Comparison of ENCODE assay signal across 13 cellular contexts in genomic region chr2:209476367-209477191, GRCh38. TPM values are rescaled to one million over a fixed set of nuclear protein-coding genes. Genes with fewer than 3 reads are reported as not detected.
DNase-seq lines count a peak whose midpoint lies in the region; ATAC-seq, FAIRE-seq and TF ChIP-seq lines count a peak whose summit lies in the region.
"Had no signal": no experiment of that assay in that cellular context is flagged by ENCODE, and none has a peak within 500 bp of the region (broad histone marks: within the 10 kb centered on the region; RNA-seq: fewer than 3 reads in every experiment).

No MANE protein-coding gene starts in this region.

- H3K27me3 ChIP-seq in HepG2 (ENCODE audit: control insufficient read depth in 1 of 2, insufficient read depth in 2 of 2, low read length in 2 of 2) = no peaks in the 10 kb centered on the region
- no peaks in the 10 kb centered on the region for H3K27me3 ChIP-seq in right lobe of liver
- H3K27me3 ChIP-seq: tibial nerve had no signal

- TF ChIP-seq EP300 in HepG2 (IDR thresholded peaks at IDR 0.05; ENCODE audit: low read depth in 2 of 2, low read length in 2 of 2) (no peak), HepG2 (CRISPR knock-in tag; IDR thresholded peaks at IDR 0.05; ENCODE audit: borderline replicate concordance) (no peak)

- no peak for TF ChIP-seq RAD21 in HepG2 (CRISPR knock-in tag; IDR thresholded peaks at IDR 0.05)

- peak overlapping the region; percentile 46 for H3K4me3 Mint-ChIP-seq in type B pancreatic cell
- H3K4me3 Mint-ChIP-seq: activated T-cell treated with anti-CD3 and anti-CD28 coated beads, Interleukin-2, amount 50 U/mL, for 4 hours had no signal

- intact Hi-C loops in HepG2 (cut with micrococcal nuclease; ENCODE audit: unreplicated experiment) = no loop called here
- intact Hi-C loops in right lobe of liver (cut with DNase I) = no loop called here

- in situ Hi-C loops in HepG2 (cut with HindIII; ENCODE audit: extremely low pct_ligation_motif_present, low pct_unique_long_range_greater_than_20kb) = no loop called here

- TF ChIP-seq CTCF in HepG2 (CRISPR knock-in tag; IDR thresholded peaks at IDR 0.05) (no peak), right lobe of liver (IDR thresholded peaks at IDR 0.05) (no peak), foreskin fibroblast (IDR thresholded peaks at IDR 0.05; ENCODE audit: low read depth, low read length) (no peak), type B pancreatic cell (conservative IDR thresholded peaks at IDR 0.05) (no peak)

- H3K4me1 Mint-ChIP-seq in type B pancreatic cell (ENCODE audit: unreplicated experiment) = peaks cover 27% of the 10 kb centered on the region

- no peak overlapping the region for H3K4me3 ChIP-seq in HepG2 (replicated peaks in 1 of 3; ENCODE audit: insufficient read depth in 1 of 3, low read depth in 2 of 3, low read length in 3 of 3)
- H3K4me3 ChIP-seq in right lobe of liver = no peak overlapping the region
- H3K4me3 ChIP-seq in foreskin fibroblast (ENCODE audit: low read depth in 1 of 2, low read length in 2 of 2) = no peak overlapping the region
- H3K4me3 ChIP-seq: tibial nerve had no signal

- no peaks in the 10 kb centered on the region for H3K79me2 ChIP-seq in HepG2 (ENCODE audit: insufficient read depth, low read length)

- H3K9ac ChIP-seq in HepG2 (ENCODE audit: insufficient read depth, low read depth, low read length) = no peak overlapping the region

- no peaks in the 10 kb centered on the region for H4K20me1 ChIP-seq in HepG2 (ENCODE audit: insufficient read depth, low read length)

- H3K36me3 Mint-ChIP-seq in type B pancreatic cell = no peaks in the 10 kb centered on the region

- peak overlapping the region; percentile 37 for H3K27ac Mint-ChIP-seq in type B pancreatic cell

- H3K4me1 ChIP-seq in HepG2 (ENCODE audit: insufficient read depth, low read length) (no peaks in the 10 kb centered on the region), right lobe of liver (no peaks in the 10 kb centered on the region)

- WGBS in HepG2 (ENCODE audit: low lambda C conversion rate) = 26% methylated on average over 8 of the region's 8 CpGs
- WGBS in right lobe of liver (ENCODE audit: insufficient coverage, low coverage, low lambda C conversion rate, missing lambda C conversion rate) = 52% methylated on average over 8 of the region's 8 CpGs

- no peak overlapping the region for H3K27ac ChIP-seq in HepG2 (ENCODE audit: extremely low read length, insufficient read depth, low read length)
- H3K27ac ChIP-seq in right lobe of liver = no peak overlapping the region
- H3K27ac ChIP-seq: tibial nerve had no signal

- H3K9me3 Mint-ChIP-seq in type B pancreatic cell = no peaks in the 10 kb centered on the region
- H3K9me3 Mint-ChIP-seq: activated T-cell treated with anti-CD3 and anti-CD28 coated beads, Interleukin-2, amount 50 U/mL, for 4 hours had no signal

- ATAC-seq in HepG2 (no peak), right lobe of liver (no peak), HG02759 (IDR thresholded peaks at IDR 0.05; ENCODE audit: unreplicated experiment) (no peak)
- ATAC-seq: activated T-cell treated with anti-CD3 and anti-CD28 coated beads, Interleukin-2, amount 50 U/mL, for 4 hours had no signal

- POLR2A ChIA-PET in HepG2 (lab: Yijun Ruan, JAX) = no interaction called here

- no peak for FAIRE-seq in HepG2 (lab: Jason Lieb, UNC)

- CTCF ChIA-PET in HepG2 (lab: Yijun Ruan, JAX; ENCODE audit: low intra/inter-chr PET ratio, low total read pairs) = no interaction called here

- TF ChIP-seq POLR2A in HepG2 (IDR thresholded peaks at IDR 0.05; ENCODE audit: insufficient read depth in 1 of 2, low read depth in 2 of 2, low read length in 2 of 2) (no peak), right lobe of liver (IDR thresholded peaks at IDR 0.05) (no peak)

- DNase-seq in HepG2 (ENCODE audit: low spot score) (no peak), right lobe of liver (no peak), RPMI7951 (ENCODE audit: low read depth) (peak; percentile 71), foreskin fibroblast (peak; percentile 57 to 65), type B pancreatic cell (ENCODE audit: extremely low spot score, unreplicated experiment) (no peak), MV-4-11 (lab: John Stamatoyannopoulos, UW) (no peak), middle frontal gyrus (ENCODE audit: extremely low spot score, low spot score) (no peak)
- DNase-seq: activated T-cell treated with anti-CD3 and anti-CD28 coated beads, Interleukin-2, amount 50 U/mL, for 4 hours; KBM-7; mesendoderm; stimulated activated CD4-positive, alpha-beta T cell treated with anti-CD3 and anti-CD28 coated beads, Interleukin-1b, Interleukin-23, amount 100 ng/mL, for 48 hours had no signal

- no peak overlapping the region for H3K4me2 ChIP-seq in HepG2 (ENCODE audit: low read depth, low read length)

- no peak overlapping the region for H2AFZ ChIP-seq in HepG2 (ENCODE audit: low read length)

- BruUV-seq in HepG2 (replicated peaks; lab: Mats Ljungman, UMichigan) = no TSS peak

- no peaks in the 10 kb centered on the region for H3K9me3 ChIP-seq in HepG2 (ENCODE audit: low read length)
- no peaks in the 10 kb centered on the region for H3K9me3 ChIP-seq in right lobe of liver
- H3K9me3 ChIP-seq: tibial nerve had no signal

- no peaks in the 10 kb centered on the region for H3K27me3 Mint-ChIP-seq in type B pancreatic cell

- no peaks in the 10 kb centered on the region for H3K36me3 ChIP-seq in HepG2 (replicated peaks in 1 of 2; ENCODE audit: control insufficient read depth in 1 of 2, insufficient read depth in 2 of 2, low read length in 2 of 2)
- H3K36me3 ChIP-seq in right lobe of liver = no peaks in the 10 kb centered on the region
- H3K36me3 ChIP-seq: tibial nerve had no signal

TF ChIP-seq in HepG2, 621 proteins besides CTCF, POLR2A, EP300 and RAD21:
- no peak for TF ChIP-seq TRIM24 (CRISPR knock-in tag; IDR thresholded peaks at IDR 0.05)
- TF ChIP-seq CREB1 (IDR thresholded peaks at IDR 0.05) = 0 out of 2 replicates have a peak, but pooled peaks have one; percentile 49
- TF ChIP-seq CREB1 (CRISPR knock-in tag; IDR thresholded peaks at IDR 0.05) = no peak
- 0 out of 2 replicates have a peak, but pooled peaks have one; percentile 31 for TF ChIP-seq ATF7 (IDR thresholded peaks at IDR 0.05)
- no peak for TF ChIP-seq ATF7 (CRISPR knock-in tag; IDR thresholded peaks at IDR 0.05)

RNA-seq across cellular contexts. Expression of gene MAP2, which starts 52.7 kb away (rescaled TPM):
- total RNA-seq in HepG2 (2016; rRNA removed; fragmentation: Illumina TruSeq; extraction: Trizol) = not detected in 2 replicates
- total RNA-seq in HepG2 (2016; cell fraction: cytosol; rRNA removed; fragmentation: Illumina TruSeq; extraction: Trizol; ENCODE audit: low read depth) = not detected in 2 replicates
- not detected in 2 replicates for total RNA-seq in HepG2 (2016; cell fraction: insoluble cytoplasmic fraction; rRNA removed; fragmentation: Illumina TruSeq; extraction: Trizol)
- not detected in 2 replicates for total RNA-seq in HepG2 (2016; cell fraction: membrane; rRNA removed; fragmentation: Illumina TruSeq; extraction: Trizol)
- not detected in 2 replicates for total RNA-seq in HepG2 (2016; cell fraction: nucleus; rRNA removed; fragmentation: Illumina TruSeq; extraction: Trizol)
- polyA plus RNA-seq in HepG2 (2011; rRNA removed) = 0.08 TPM in 1 of 2 replicates, not detected in the other
- not detected in 2 replicates for polyA plus RNA-seq in HepG2 (2011; cell fraction: cytosol; rRNA removed)
- not detected in 2 replicates for polyA plus RNA-seq in HepG2 (2011; cell fraction: nucleus; rRNA removed)
- polyA plus RNA-seq in HepG2 (2012) = 0.09 TPM in 1 of 2 replicates, not detected in the other
- polyA plus RNA-seq in HepG2 (2016; cell fraction: cytosol; fragmentation: Illumina TruSeq; extraction: Trizol; ENCODE audit: low read depth) = not detected in 2 replicates
- polyA plus RNA-seq in HepG2 (2016; cell fraction: insoluble cytoplasmic fraction; fragmentation: Illumina TruSeq; extraction: Trizol; ENCODE audit: low read depth) = 0.22 TPM in 1 of 2 replicates, not detected in the other
- polyA plus RNA-seq in HepG2 (2016; cell fraction: membrane; fragmentation: Illumina TruSeq; extraction: Trizol; ENCODE audit: low read depth) = not detected in 2 replicates
- polyA plus RNA-seq in HepG2 (2016; cell fraction: nucleus; fragmentation: Illumina TruSeq; extraction: Trizol; ENCODE audit: insufficient read depth, low read depth) = not detected in 2 replicates
- polyA minus RNA-seq in HepG2 (2011; rRNA and poly(A)+ RNA removed; ENCODE audit: low replicate concordance) = 2.0 TPM in 1 of 2 replicates, not detected in the other
- not detected in 2 replicates for polyA minus RNA-seq in HepG2 (2011; cell fraction: cytosol; rRNA and poly(A)+ RNA removed)
- not detected in 2 replicates for polyA minus RNA-seq in HepG2 (2011; cell fraction: nucleus; rRNA and poly(A)+ RNA removed)
- 10 to 100 TPM in 1 of 6 experiments, 1 to 10 TPM in 5; 2.0 to 11.4 (median 3.6) TPM for total RNA-seq in right lobe of liver
- 4.9 and 6.7 TPM in 2 replicates for total RNA-seq in RPMI7951 (2014; rRNA removed; shearing (Covaris generic))
- total RNA-seq in type B pancreatic cell (ENCODE audit: low replicate concordance) = 18.2 and 37.5 TPM in 2 replicates

Comparison
In these comparisons a context has a peak if more than half of its experiments do, and no peak if none do; other contexts are left out.
1. DNase-seq: peak in RPMI7951 (single experiment) and foreskin fibroblast (2 of 2); none in HepG2 (single experiment), right lobe of liver (0 of 3), type B pancreatic cell (single experiment), MV-4-11 (single experiment) and middle frontal gyrus (single experiment).